In the genomic region with DNA sequence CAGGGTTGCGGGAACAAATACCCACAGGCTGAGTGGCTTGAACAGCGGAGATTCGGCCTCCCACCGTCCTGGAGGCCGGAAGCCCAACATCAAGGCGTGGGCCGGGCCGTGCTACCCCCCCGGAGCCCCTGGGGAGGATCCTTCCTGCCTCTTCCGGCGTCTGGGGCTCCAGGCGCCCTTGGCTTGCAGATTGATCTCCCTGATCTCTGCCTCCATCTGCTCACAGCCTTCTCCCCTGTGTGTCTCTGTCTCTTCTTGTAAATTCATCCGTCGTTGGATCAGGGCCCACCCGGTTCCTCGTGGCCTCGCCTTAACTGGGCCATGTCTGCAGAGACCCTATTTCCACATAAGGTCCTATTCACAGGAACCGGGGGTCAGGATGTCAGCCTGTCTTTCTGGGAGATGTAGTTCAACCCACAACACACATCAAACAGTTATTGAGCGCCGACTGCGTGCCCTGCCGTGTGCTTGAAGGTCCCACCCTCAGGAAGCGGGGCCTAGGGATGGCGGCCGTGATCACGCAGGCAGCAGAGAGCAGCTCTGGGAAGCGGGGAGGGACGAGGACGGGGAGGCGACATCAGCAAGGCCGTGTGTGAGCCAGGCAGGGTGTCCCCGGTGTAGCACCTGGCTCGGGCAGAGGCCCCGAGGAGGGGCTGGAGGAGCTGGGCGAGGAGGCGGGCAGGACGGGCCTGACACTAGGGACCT, we compare ENCODE assay signal across 8 cellular contexts. TPM values are rescaled to one million over a fixed set of nuclear protein-coding genes. Genes with fewer than 3 reads are reported as not detected.
DNase-seq lines count a peak whose midpoint lies in the region; ATAC-seq and FAIRE-seq lines count a peak whose summit lies in the region.

No MANE protein-coding gene starts in this region.

- ATAC-seq in left ventricle myocardium superior, result peak; percentile 59

- peak; percentile 88 for FAIRE-seq in RCC 7860 (lab: Jason Lieb, UNC)

- DNase-seq in GM03348 (ENCODE audit: low spot score) (peak; percentile 83), RCC 7860 (ENCODE audit: low spot score) (peak; percentile 86), left ventricle myocardium superior (peak; percentile 79), NCI-H226 (no peak), globus pallidus (ENCODE audit: low spot score) (no peak), LoVo (ENCODE audit: low spot score) (no peak)
- DNase-seq in activated gamma-delta T cell treated with anti-CD3 and anti-CD28 coated beads, Interleukin-2, amount 50 U/mL, for 16 hours (ENCODE audit: low read depth), result peak; percentile 41
- DNase-seq in stimulated activated CD4-positive, alpha-beta T cell treated with anti-CD3 and anti-CD28 coated beads, Interleukin-15, amount 100 ng/mL, for 24 hours, result peak; percentile 74

- intact Hi-C loops in left ventricle myocardium superior (cut with micrococcal nuclease), result no loop called here

RNA-seq across cellular contexts. Expression of a gene that starts 21.3 kb away (rescaled TPM):
- total RNA-seq in left ventricle myocardium superior, result 14.3 TPM

RNA-seq across cellular contexts. Expression of a gene that starts 22.4 kb away (rescaled TPM):
- 55.5 TPM for total RNA-seq in left ventricle myocardium superior

RNA-seq across cellular contexts. Expression of a gene that starts 28.7 kb away (rescaled TPM):
- not detected for total RNA-seq in left ventricle myocardium superior

RNA-seq across cellular contexts. Expression of a gene that starts 38.6 kb away (rescaled TPM):
- 1,923 TPM for total RNA-seq in left ventricle myocardium superior

RNA-seq across cellular contexts. Expression of a gene that starts 52.1 kb away (rescaled TPM):
- 24.4 TPM for total RNA-seq in left ventricle myocardium superior

Comparison
In these comparisons a context has a peak if more than half of its experiments do, and no peak if none do; other contexts are left out.
1. DNase-seq: peak in GM03348 (single experiment), RCC 7860 (single experiment), activated gamma-delta T cell treated with anti-CD3 and anti-CD28 coated beads, Interleukin-2, amount 50 U/mL, for 16 hours (single experiment), left ventricle myocardium superior (single experiment) and stimulated activated CD4-positive, alpha-beta T cell treated with anti-CD3 and anti-CD28 coated beads, Interleukin-15, amount 100 ng/mL, for 24 hours (single experiment); none in NCI-H226 (single experiment), globus pallidus (single experiment) and LoVo (single experiment).